In genomic region chr2:72915907-72916742, GRCh38 we compare ENCODE assay signal across 8 cellular contexts. TPM values are rescaled to one million over a fixed set of nuclear protein-coding genes. Genes with fewer than 3 reads are reported as not detected.
A peak's percentile ranks its signal among the peaks of the same experiment; 100 is the strongest.
DNase-seq lines count a peak whose midpoint lies in the region; ATAC-seq and TF ChIP-seq lines count a peak whose summit lies in the region.

No MANE protein-coding gene starts in this region.

- no peaks in the 10 kb centered on the region for H3K36me3 Mint-ChIP-seq in CD4-positive, CD25-positive, alpha-beta regulatory T cell

- H3K4me1 Mint-ChIP-seq in CD4-positive, CD25-positive, alpha-beta regulatory T cell: peaks cover 4 to 44% (median 13%) of the 10 kb centered on the region in 4 donors

- peaks cover 49% of the 10 kb centered on the region for H3K4me1 ChIP-seq in CD4-positive, CD25-positive, alpha-beta regulatory T cell (ENCODE audit: control insufficient read depth, insufficient read depth, low read length, poor library complexity, severe bottlenecking)
- H3K4me1 ChIP-seq in left lung: peaks cover 13 to 47% of the 10 kb centered on the region in 2 donors

- no peak overlapping the region for H3K27ac ChIP-seq in CD4-positive, CD25-positive, alpha-beta regulatory T cell (ENCODE audit: insufficient read depth, low read length, poor library complexity, severe bottlenecking)
- H3K27ac ChIP-seq in left lung: no peak overlapping the region

- H3K36me3 ChIP-seq in CD4-positive, CD25-positive, alpha-beta regulatory T cell (ENCODE audit: control insufficient read depth, insufficient read depth, low read length): no peaks in the 10 kb centered on the region
- H3K36me3 ChIP-seq in left lung: no peaks in the 10 kb centered on the region

- no peak overlapping the region for H3K4me3 ChIP-seq in CD4-positive, CD25-positive, alpha-beta regulatory T cell (ENCODE audit: low read depth, low read length)
- peak overlapping the region; percentile 17 to 23 for H3K4me3 ChIP-seq in left lung

- peak in 1 of 2 donors; percentile 22 for ATAC-seq in CD4-positive, CD25-positive, alpha-beta regulatory T cell (ENCODE audit: low read depth in 2 of 2)
- ATAC-seq in GM19023 (IDR thresholded peaks at IDR 0.05; ENCODE audit: unreplicated experiment) (peak; percentile 57), HG03097 (IDR thresholded peaks at IDR 0.05; ENCODE audit: low FRiP score, unreplicated experiment) (peak; percentile 48), left lung (peak; percentile 85)

- peaks cover 36% of the 10 kb centered on the region for H3K27me3 ChIP-seq in CD4-positive, CD25-positive, alpha-beta regulatory T cell (ENCODE audit: control insufficient read depth, insufficient read depth, low read length)
- H3K27me3 ChIP-seq in left lung: peaks cover 100% of the 10 kb centered on the region in 2 donors

- peaks cover 0 to 3% (median 0%) of the 10 kb centered on the region in 7 donors for H3K9me3 Mint-ChIP-seq in CD4-positive, CD25-positive, alpha-beta regulatory T cell

- no peaks in the 10 kb centered on the region for H3K9me3 ChIP-seq in CD4-positive, CD25-positive, alpha-beta regulatory T cell (ENCODE audit: control insufficient read depth in 2 of 2, low read length in 2 of 2)
- no peaks in the 10 kb centered on the region for H3K9me3 ChIP-seq in left lung

- peak in 2 of 3 donors; percentile 43 to 52 for DNase-seq in CD4-positive, CD25-positive, alpha-beta regulatory T cell
- DNase-seq in NCI-H82 treated with DMSO at 0.1 percent for 48 hours (lab: John Stamatoyannopoulos, UW; ENCODE audit: unreplicated experiment) (peak; percentile 27), T47D (ENCODE audit: low read depth in 1 of 2, low spot score in 1 of 2) (peak; percentile 63 to 77), left lung (peak in 1 of 2 donors; percentile 84), inferior parietal cortex (ENCODE audit: extremely low spot score) (no peak)
- DNase-seq in stimulated activated naive CD4-positive, alpha-beta T cell treated with Interleukin-2 at 50 U/mL for 16 hours (lab: John Stamatoyannopoulos, UW): peak; percentile 50

- H3K27me3 Mint-ChIP-seq in CD4-positive, CD25-positive, alpha-beta regulatory T cell: peaks cover 85% of the 10 kb centered on the region

- in situ Hi-C loops in T47D (cut with HindIII; ENCODE audit: low pct_unique_long_range_greater_than_20kb, low sequenced_read_pairs): no loop called here

- no peak for TF ChIP-seq CTCF in left lung (IDR thresholded peaks at IDR 0.05)

- H3K27ac Mint-ChIP-seq in CD4-positive, CD25-positive, alpha-beta regulatory T cell: no peak overlapping the region

- H3K4me3 Mint-ChIP-seq in CD4-positive, CD25-positive, alpha-beta regulatory T cell: peak overlapping the region; percentile 53 to 92 (median 83)

- intact Hi-C loops in left lung (cut with DNase I): no loop called here

RNA-seq across cellular contexts. Expression of gene EMX1, which starts 1.2 kb away (rescaled TPM):
- total RNA-seq in CD4-positive, CD25-positive, alpha-beta regulatory T cell: not detected
- polyA plus RNA-seq in CD4-positive, CD25-positive, alpha-beta regulatory T cell: not detected
- not detected for total RNA-seq in left lung

RNA-seq across cellular contexts. Expression of gene SPR, which starts 28.9 kb away (rescaled TPM):
- total RNA-seq in CD4-positive, CD25-positive, alpha-beta regulatory T cell: not detected
- under 1 TPM in 1 of 4 donors, not detected in 3; 0.13 TPM for polyA plus RNA-seq in CD4-positive, CD25-positive, alpha-beta regulatory T cell
- total RNA-seq in left lung: 10 to 100 TPM; 38.1 to 41.9 TPM

Comparison
In these comparisons a context has a peak if more than half of its experiments do, and no peak if none do; other contexts are left out.
1. RNA of gene SPR, which starts 28.9 kb away (total RNA-seq): 38.1 to 41.9 TPM in left lung; not detected in CD4-positive, CD25-positive, alpha-beta regulatory T cell (single experiment); every median in the first group is over 10 times any median in the second.